In genomic region chr2:236569593-236569973, GRCh38 we compare ENCODE assay signal across 8 cellular contexts.
DNase-seq lines count a peak whose midpoint lies in the region; ATAC-seq and TF ChIP-seq lines count a peak whose summit lies in the region.

ACKR3 (plus strand) TSS chr2:236569825; CDS start chr2:236580466, 10,641 bp downstream.

- H3K27me3 ChIP-seq in mucosa of rectum (ENCODE audit: control insufficient read depth in 2 of 2, insufficient read depth in 2 of 2, low read length in 2 of 2) = peaks cover 7 to 25% of the 10 kb centered on the region in 2 donors

- peak; percentile 83 for ATAC-seq in GM18907 (IDR thresholded peaks at IDR 0.05; ENCODE audit: unreplicated experiment)
- ATAC-seq in HG03108 (IDR thresholded peaks at IDR 0.05; ENCODE audit: unreplicated experiment) = peak; percentile 76

- no peaks in the 10 kb centered on the region for H3K9me3 ChIP-seq in mucosa of rectum (ENCODE audit: control insufficient read depth in 2 of 2, low read length in 2 of 2)

- peak; percentile 68 for TF ChIP-seq CTCF in epithelial cell of esophagus (IDR thresholded peaks at IDR 0.05; ENCODE audit: insufficient read depth, low read depth, low read length, missing control alignments)

- DNase-seq in AG08395 (ENCODE audit: low spot score) = peak; percentile 81
- DNase-seq in NCI-H526 (lab: John Stamatoyannopoulos, UW) = peak; percentile 90 to 93
- peak; percentile 60 for DNase-seq in activated CD8-positive, alpha-beta memory T cell treated with anti-CD3 and anti-CD28 coated beads, Interleukin-2, amount 50 U/mL, for 1 hour (ENCODE audit: extremely low read depth)
- peak; percentile 91 for DNase-seq in epithelial cell of esophagus (ENCODE audit: low read depth)
- peak; percentile 32 to 45 for DNase-seq in stimulated activated CD8-positive, alpha-beta memory T cell treated with anti-CD3 and anti-CD28 coated beads, Interleukin-7, amount 100 ng/mL, for 1 hour (ENCODE audit: low read depth in 2 of 2)

- peak within 1 kb of the TSS; percentile 57 for H3K4me3 ChIP-seq in epithelial cell of esophagus (ENCODE audit: low read length)
- peak within 1 kb of the TSS; percentile 65 to 73 for H3K4me3 ChIP-seq in mucosa of rectum (ENCODE audit: low read length in 2 of 2)

- peaks cover 0 to 5% of the 10 kb centered on the region in 2 donors for H3K4me1 ChIP-seq in mucosa of rectum (ENCODE audit: control insufficient read depth in 2 of 2, insufficient read depth in 2 of 2, low read length in 2 of 2)

- no peaks in the 10 kb centered on the region for H3K36me3 ChIP-seq in mucosa of rectum (ENCODE audit: control insufficient read depth in 2 of 2, insufficient read depth in 2 of 2, low read length in 2 of 2)

- peak within 1 kb of the TSS; percentile 76 for H3K27ac ChIP-seq in mucosa of rectum (ENCODE audit: low read depth in 2 of 2, low read length in 2 of 2)

- peak within 1 kb of the TSS; percentile 44 to 70 for H3K9ac ChIP-seq in mucosa of rectum (ENCODE audit: low read depth in 1 of 2, low read length in 2 of 2)

Comparison
In these comparisons a context has a peak if more than half of its experiments do, and no peak if none do; other contexts are left out.
1. Peak in every context shown above with its lines: DNase-seq, ATAC-seq, H3K4me3 ChIP-seq and H3K27ac ChIP-seq.
2. DNase-seq: peak in every context shown above with its lines; median percentile 92 in NCI-H526; 91 in epithelial cell of esophagus; 81 in AG08395; 60 in activated CD8-positive, alpha-beta memory T cell treated with anti-CD3 and anti-CD28 coated beads, Interleukin-2, amount 50 U/mL, for 1 hour; 38 in stimulated activated CD8-positive, alpha-beta memory T cell treated with anti-CD3 and anti-CD28 coated beads, Interleukin-7, amount 100 ng/mL, for 1 hour.